28 cellular contexts compared by ENCODE assay signal in the genomic region with DNA sequence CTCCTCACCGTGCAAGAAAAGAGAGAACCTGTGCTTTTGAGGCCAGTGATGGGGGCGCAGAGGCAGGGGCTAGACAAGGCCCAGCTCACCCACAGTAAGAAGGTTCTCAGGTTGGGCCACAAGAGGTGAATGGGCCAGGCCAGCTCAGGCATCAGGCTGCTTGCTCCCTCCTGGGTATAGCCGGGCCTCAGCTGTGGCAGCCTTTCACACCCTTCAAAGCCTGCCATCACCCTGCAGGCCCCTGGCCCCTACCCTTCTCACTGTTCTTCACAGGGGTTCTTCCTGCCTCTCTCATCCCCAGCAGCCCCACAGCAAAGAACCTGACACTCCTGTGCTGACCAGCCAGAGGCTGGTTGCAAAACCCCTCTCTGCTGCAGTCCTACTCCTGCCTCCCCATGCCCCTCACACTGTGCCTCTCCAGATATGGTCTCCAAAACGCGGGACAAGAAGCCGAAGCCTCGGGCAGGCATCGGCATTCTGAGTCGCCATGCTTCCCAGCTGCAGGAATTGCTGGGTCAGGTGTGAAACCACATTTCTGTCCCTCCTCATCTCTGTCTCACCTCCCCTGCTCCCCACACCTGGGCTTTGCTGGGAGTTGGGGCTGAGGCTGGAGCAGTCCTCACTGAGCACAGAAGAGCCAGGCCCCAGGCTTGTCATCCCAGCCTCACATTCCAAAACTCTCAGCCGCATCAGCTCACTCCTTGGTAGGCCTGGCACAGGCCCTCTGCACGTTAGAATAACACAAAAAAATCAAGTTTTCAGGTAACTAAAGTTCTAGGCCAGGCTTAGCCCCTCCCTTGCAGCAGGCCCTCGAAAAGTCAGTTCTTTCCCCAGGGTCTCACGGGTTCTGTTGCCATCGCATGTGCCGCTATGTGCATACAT. TPM values are rescaled to one million over a fixed set of nuclear protein-coding genes. Genes with fewer than 3 reads are reported as not detected.
A peak's percentile ranks its signal among the peaks of the same experiment; 100 is the strongest.
DNase-seq lines count a peak whose midpoint lies in the region; ATAC-seq and TF ChIP-seq lines count a peak whose summit lies in the region.
"Had no signal": no experiment of that assay in that cellular context is flagged by ENCODE, and none has a peak within 500 bp of the region (broad histone marks: within the 10 kb centered on the region; RNA-seq: fewer than 3 reads in every experiment).

No MANE protein-coding gene starts in this region.

- H2AFZ ChIP-seq in neural progenitor cell (replicated peaks) = no peak overlapping the region

- H3K27ac ChIP-seq in 22Rv1 (peak overlapping the region; percentile 39), HEK293 (ENCODE audit: extremely low read depth, low read depth, low read length) (no peak overlapping the region; the same call in 1 of the 2 replicates), neural progenitor cell (no peak overlapping the region)
- H3K27ac ChIP-seq: BLaER1, colonic mucosa, prostate gland had no signal

- in situ Hi-C loops in ACHN (cut with HindIII; ENCODE audit: low pct_ligation_motif_present, low pct_unique_long_range_greater_than_20kb, low sequenced_read_pairs) = no loop called here

- no peaks in the 10 kb centered on the region for H3K9me3 Mint-ChIP-seq in dendritic cell treated with granulocyte-macrophage colony-stimulating factor and Interleukin-4, amounts not matched to agents 40 ng/mL and 50 ng/mL, for 4 days
- no peaks in the 10 kb centered on the region for H3K9me3 Mint-ChIP-seq in neural progenitor cell
- H3K9me3 Mint-ChIP-seq: activated naive CD4-positive, alpha-beta T cell treated with anti-CD3 and anti-CD28 coated beads for 36 hours; stimulated activated naive CD8-positive, alpha-beta T cell treated with anti-CD3 and anti-CD28 coated beads, Interleukin-15, Interleukin-2, amounts not matched to agents 100 ng/mL and 50 ng/mL, for 24 hours had no signal

- H3K4me2 ChIP-seq in neural progenitor cell = no peak overlapping the region
- H3K4me2 ChIP-seq: BLaER1 had no signal

- CTCF ChIA-PET in HEK293 (lab: Yijun Ruan, JAX) = interaction anchor here (0.8 to 2.2 kb wide), 5 partner anchors 35 to 169 kb away, joined by 3 to 9 read pairs (median 3); a partner anchor contains a TSS

- no peaks in the 10 kb centered on the region for H3K36me3 ChIP-seq in HEK293 (ENCODE audit: control insufficient read depth in 2 of 2, insufficient read depth in 1 of 2, low read length in 2 of 2)
- H3K36me3 ChIP-seq in neural progenitor cell = no peaks in the 10 kb centered on the region
- H3K36me3 ChIP-seq: adrenal gland, BLaER1, colonic mucosa, prostate gland, tibial nerve had no signal

- TF ChIP-seq CTCF in 22Rv1 (IDR thresholded peaks at IDR 0.05) = no peak
- TF ChIP-seq CTCF in HEK293 (tag by site-specific recombination; IDR thresholded peaks at IDR 0.05) = no peak
- TF ChIP-seq CTCF in neural progenitor cell (IDR thresholded peaks at IDR 0.05) = no peak

- no peaks in the 10 kb centered on the region for H3K9me3 ChIP-seq in HEK293 (ENCODE audit: control insufficient read depth, insufficient read depth, low read depth, low read length)
- H3K9me3 ChIP-seq in neural progenitor cell (ENCODE audit: low read depth) = no peaks in the 10 kb centered on the region
- H3K9me3 ChIP-seq: adrenal gland, BLaER1, colonic mucosa, prostate gland, tibial nerve had no signal

- H4K20me1 ChIP-seq in neural progenitor cell (ENCODE audit: low read depth) = no peaks in the 10 kb centered on the region
- H4K20me1 ChIP-seq: BLaER1 had no signal

- H3F3A ChIP-seq in neural progenitor cell (ENCODE audit: low read depth) = peaks cover 8% of the 10 kb centered on the region

- DNase-seq in neural progenitor cell (ENCODE audit: low spot score) = no peak
- no peak for DNase-seq in GM03348 (ENCODE audit: low spot score)
- no peak for DNase-seq in ACHN
- DNase-seq: activated CD4-positive, alpha-beta T cell treated with anti-CD3 and anti-CD28 coated beads, Interleukin-2, amount 50 U/mL, for 48 hours; activated CD4-positive, CD25-positive, alpha-beta regulatory T cell; activated naive CD4-positive, alpha-beta T cell treated with anti-CD3 and anti-CD28 coated beads for 36 hours; colonic mucosa; effector memory CD4-positive, alpha-beta T cell; erythroblast; GDM1; Karpas-422; NCI-H1417 treated with DMSO at 0.1 percent for 48 hours; NCI-H2081 treated with DMSO at 0.1 percent for 48 hours; T-helper 1 cell had no signal

- H3K9ac ChIP-seq in neural progenitor cell = no peak overlapping the region
- H3K9ac ChIP-seq: BLaER1 had no signal

- H3K4me3 ChIP-seq in HEK293 (ENCODE audit: low read depth, low read length) (no peak overlapping the region), neural progenitor cell (no peak overlapping the region)
- H3K4me3 ChIP-seq: adrenal gland, BLaER1, colonic mucosa, prostate gland, tibial nerve had no signal

- no peaks in the 10 kb centered on the region for H3K36me3 Mint-ChIP-seq in dendritic cell treated with granulocyte-macrophage colony-stimulating factor and Interleukin-4, amounts not matched to agents 40 ng/mL and 50 ng/mL, for 4 days (ENCODE audit: low read depth)
- H3K36me3 Mint-ChIP-seq in neural progenitor cell = no peaks in the 10 kb centered on the region

- H3K4me1 ChIP-seq in HEK293 (ENCODE audit: control insufficient read depth, insufficient read depth, low read length) = peaks cover 13% of the 10 kb centered on the region
- H3K4me1 ChIP-seq in neural progenitor cell = peaks cover 16% of the 10 kb centered on the region
- H3K4me1 ChIP-seq: BLaER1, colonic mucosa, prostate gland, tibial nerve had no signal

- H3K27ac Mint-ChIP-seq in dendritic cell treated with granulocyte-macrophage colony-stimulating factor and Interleukin-4, amounts not matched to agents 40 ng/mL and 50 ng/mL, for 4 days = peak overlapping the region; percentile 62
- H3K27ac Mint-ChIP-seq in neural progenitor cell = peak overlapping the region; percentile 64
- H3K27ac Mint-ChIP-seq: activated naive CD4-positive, alpha-beta T cell treated with anti-CD3 and anti-CD28 coated beads for 36 hours; stimulated activated naive CD8-positive, alpha-beta T cell treated with anti-CD3 and anti-CD28 coated beads, Interleukin-15, Interleukin-2, amounts not matched to agents 100 ng/mL and 50 ng/mL, for 24 hours had no signal

- peaks cover 28% of the 10 kb centered on the region for H3K4me1 Mint-ChIP-seq in dendritic cell treated with granulocyte-macrophage colony-stimulating factor and Interleukin-4, amounts not matched to agents 40 ng/mL and 50 ng/mL, for 4 days (ENCODE audit: low read depth)
- H3K4me1 Mint-ChIP-seq in neural progenitor cell = peaks cover 47% of the 10 kb centered on the region

- H3K27me3 ChIP-seq in neural progenitor cell = no peaks in the 10 kb centered on the region
- H3K27me3 ChIP-seq: adrenal gland, BLaER1, colonic mucosa, tibial nerve had no signal

- no peak overlapping the region for H3K4me3 Mint-ChIP-seq in dendritic cell treated with granulocyte-macrophage colony-stimulating factor and Interleukin-4, amounts not matched to agents 40 ng/mL and 50 ng/mL, for 4 days
- H3K4me3 Mint-ChIP-seq in neural progenitor cell = peak overlapping the region; percentile 57
- H3K4me3 Mint-ChIP-seq: activated naive CD4-positive, alpha-beta T cell treated with anti-CD3 and anti-CD28 coated beads for 36 hours; stimulated activated naive CD8-positive, alpha-beta T cell treated with anti-CD3 and anti-CD28 coated beads, Interleukin-15, Interleukin-2, amounts not matched to agents 100 ng/mL and 50 ng/mL, for 24 hours had no signal

- H3K79me2 ChIP-seq in neural progenitor cell (ENCODE audit: low read depth) = no peaks in the 10 kb centered on the region

- H3K27me3 Mint-ChIP-seq in dendritic cell treated with granulocyte-macrophage colony-stimulating factor and Interleukin-4, amounts not matched to agents 40 ng/mL and 50 ng/mL, for 4 days = peaks cover 34% of the 10 kb centered on the region
- H3K27me3 Mint-ChIP-seq in neural progenitor cell (ENCODE audit: insufficient read depth, low read depth) = peaks cover 13% of the 10 kb centered on the region

- intact Hi-C loops in dendritic cell treated with granulocyte-macrophage colony-stimulating factor and Interleukin-4, amounts not matched to agents 40 ng/mL and 50 ng/mL, for 4 days (cut with micrococcal nuclease) = no loop called here

- ATAC-seq in GM19395 (IDR thresholded peaks at IDR 0.05; ENCODE audit: unreplicated experiment) (no peak), HG02678 (IDR thresholded peaks at IDR 0.05; ENCODE audit: unreplicated experiment) (no peak)

- POLR2A ChIA-PET in HEK293 (lab: Yijun Ruan, JAX) = interaction anchor here (1.4 to 1.5 kb wide), 2 partner anchors 23 to 41 kb away, joined by 5 read pairs; no protein-coding TSS in a partner anchor

TF ChIP-seq in HEK293, 187 proteins besides CTCF, POLR2A, EP300 and RAD21:
- TF ChIP-seq ZIC2 (tag by site-specific recombination; IDR thresholded peaks at IDR 0.05) (peak; percentile 61), MEIS1 (CRISPR knock-in tag; IDR thresholded peaks at IDR 0.05; ENCODE audit: borderline replicate concordance) (no peak)

RNA-seq across cellular contexts. Expression of a gene that starts 6.9 kb away (rescaled TPM):
- total RNA-seq in neural progenitor cell (ENCODE audit: low replicate concordance) = 0.39 and 1.2 TPM in 2 replicates
- total RNA-seq: lung microvascular endothelial cell, SK-MEL-5 had no signal

RNA-seq across cellular contexts. Expression of a gene that starts 40.0 kb away (rescaled TPM):
- not detected in 2 replicates for total RNA-seq in neural progenitor cell (ENCODE audit: low replicate concordance)
- total RNA-seq: activated naive CD4-positive, alpha-beta T cell treated with anti-CD3 and anti-CD28 coated beads for 36 hours; colonic mucosa; fibroblast of villous mesenchyme; lung microvascular endothelial cell; RPMI7951; SK-MEL-5; tibial nerve had no signal

RNA-seq across cellular contexts. Expression of a gene that starts 51.1 kb away (rescaled TPM):
- 0.09 TPM in 1 of 2 replicates, not detected in the other for total RNA-seq in neural progenitor cell (ENCODE audit: low replicate concordance)
- total RNA-seq: activated naive CD4-positive, alpha-beta T cell treated with anti-CD3 and anti-CD28 coated beads for 36 hours; colonic mucosa; fibroblast of villous mesenchyme; lung microvascular endothelial cell; RPMI7951; SK-MEL-5 had no signal
